ENCODE assay signal across 8 cellular contexts in genomic region chr2:197804758-197805597, GRCh38.
DNase-seq lines count a peak whose midpoint lies in the region; ATAC-seq and TF ChIP-seq lines count a peak whose summit lies in the region.

No MANE protein-coding gene starts in this region.

- no peak overlapping the region for H3K4me3 ChIP-seq in KMS-11 (IDR thresholded peaks at IDR 0.05; ENCODE audit: insufficient read depth, low read depth, low read length)
- peak overlapping the region; percentile 55 to 76 for H3K4me3 ChIP-seq in foreskin fibroblast (ENCODE audit: low read depth in 1 of 2, low read length in 2 of 2)

- peaks cover 34% of the 10 kb centered on the region for H3K4me1 ChIP-seq in KMS-11 (ENCODE audit: low read depth, poor library complexity, severe bottlenecking)

- peak overlapping the region; percentile 88 for H3K4me2 ChIP-seq in KMS-11

- no peak overlapping the region for H3K27ac ChIP-seq in KMS-11

- no peaks in the 10 kb centered on the region for H3K79me2 ChIP-seq in KMS-11 (ENCODE audit: insufficient read depth, low read depth)

- no peak for TF ChIP-seq CTCF in KMS-11 (conservative IDR thresholded peaks at IDR 0.05; ENCODE audit: low read depth, low read length)
- TF ChIP-seq CTCF in foreskin fibroblast (IDR thresholded peaks at IDR 0.05; ENCODE audit: low read depth, low read length) = no peak

- no peaks in the 10 kb centered on the region for H3K27me3 ChIP-seq in KMS-11 (ENCODE audit: insufficient read depth, low read depth)

- H4K20me1 ChIP-seq in KMS-11 (ENCODE audit: insufficient read depth) = no peaks in the 10 kb centered on the region

- peak overlapping the region; percentile 96 for H2AFZ ChIP-seq in KMS-11 (ENCODE audit: low read depth)

- peak; percentile 29 for ATAC-seq in GM21447 (IDR thresholded peaks at IDR 0.05; ENCODE audit: unreplicated experiment)

- H3K9ac ChIP-seq in KMS-11 = peak overlapping the region; percentile 38; the same call in 1 of the 2 replicates

- DNase-seq in COR-L47 (lab: John Stamatoyannopoulos, UW) (peak; percentile 14), foreskin fibroblast (peak; percentile 14 to 55), nucleus accumbens (lab: John Stamatoyannopoulos, UW) (peak in 37 of 56 donors; percentile 12 to 75 (median 44)), GOT3 (lab: John Stamatoyannopoulos, UW) (no peak), NCI-H774 (lab: John Stamatoyannopoulos, UW) (no peak)
- DNase-seq in activated T-helper 9 cell treated with anti-CD3 and anti-CD28 coated beads, Interleukin-2, amount 50 U/mL, for 16 hours (ENCODE audit: low read depth) = peak; percentile 28

- no peaks in the 10 kb centered on the region for H3K36me3 ChIP-seq in KMS-11 (ENCODE audit: insufficient read depth)

Comparison
In these comparisons a context has a peak if more than half of its experiments do, and no peak if none do; other contexts are left out.
1. DNase-seq: peak in COR-L47 (single experiment), activated T-helper 9 cell treated with anti-CD3 and anti-CD28 coated beads, Interleukin-2, amount 50 U/mL, for 16 hours (single experiment), foreskin fibroblast (2 of 2) and nucleus accumbens (37 of 56); none in GOT3 (single experiment) and NCI-H774 (single experiment).